1 cellular context compared by ENCODE assay signal in genomic region chr14:68109132-68109531, GRCh38.
TF ChIP-seq lines count a peak whose summit lies in the region.

No MANE protein-coding gene starts in this region.

TF ChIP-seq in IMR-90, 13 proteins besides CTCF, POLR2A, EP300 and RAD21 (continued from another document):
- no peak for TF ChIP-seq FOS (IDR thresholded peaks at IDR 0.05; ENCODE audit: low read depth, low read length)
- TF ChIP-seq CHD1 (IDR thresholded peaks at IDR 0.05; ENCODE audit: low read depth, low read length): no peak
- TF ChIP-seq CEBPB (IDR thresholded peaks at IDR 0.05; ENCODE audit: low read depth, low read length): no peak
- TF ChIP-seq RCOR1 (IDR thresholded peaks at IDR 0.05; ENCODE audit: insufficient replicate concordance, low read length): no peak
- no peak for TF ChIP-seq MXI1 (IDR thresholded peaks at IDR 0.05; ENCODE audit: borderline replicate concordance, low read depth, low read length)
- TF ChIP-seq, protein P1, sequence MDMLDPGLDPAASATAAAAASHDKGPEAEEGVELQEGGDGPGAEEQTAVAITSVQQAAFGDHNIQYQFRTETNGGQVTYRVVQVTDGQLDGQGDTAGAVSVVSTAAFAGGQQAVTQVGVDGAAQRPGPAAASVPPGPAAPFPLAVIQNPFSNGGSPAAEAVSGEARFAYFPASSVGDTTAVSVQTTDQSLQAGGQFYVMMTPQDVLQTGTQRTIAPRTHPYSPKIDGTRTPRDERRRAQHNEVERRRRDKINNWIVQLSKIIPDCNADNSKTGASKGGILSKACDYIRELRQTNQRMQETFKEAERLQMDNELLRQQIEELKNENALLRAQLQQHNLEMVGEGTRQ (IDR thresholded peaks at IDR 0.05; ENCODE audit: low read depth, low read length): no peak
- TF ChIP-seq BHLHE40 (IDR thresholded peaks at IDR 0.05; ENCODE audit: low read depth, low read length): no peak
